1 cellular context compared by ENCODE assay signal in genomic region chr20:50911030-50911429, GRCh38.
TF ChIP-seq lines count a peak whose summit lies in the region.

No MANE protein-coding gene starts in this region.

TF ChIP-seq in GM12878, 131 proteins besides CTCF, POLR2A, EP300 and RAD21:
- TF ChIP-seq FOXM1 (IDR thresholded peaks at IDR 0.05; ENCODE audit: low read depth, low read length) (peak; percentile 29; the same call in 1 of the 2 replicates), ZBED1 (IDR thresholded peaks at IDR 0.05; ENCODE audit: borderline replicate concordance) (peak; percentile 63; the same call in 1 of the 2 replicates), BMI1 (IDR thresholded peaks at IDR 0.05; ENCODE audit: borderline replicate concordance) (no peak), IKZF1 (conservative IDR thresholded peaks at IDR 0.05) (no peak), ZNF622 (IDR thresholded peaks at IDR 0.05) (no peak), TAF1 (IDR thresholded peaks at IDR 0.05; ENCODE audit: borderline replicate concordance, low read depth, low read length) (no peak), RELB (IDR thresholded peaks at IDR 0.05; ENCODE audit: low read depth) (no peak), PML (IDR thresholded peaks at IDR 0.05; ENCODE audit: low read length) (no peak), MEF2A (IDR thresholded peaks at IDR 0.05; ENCODE audit: insufficient read depth, low read depth, low read length) (peak; percentile 78), IKZF2 (IDR thresholded peaks at IDR 0.05) (peak; percentile 32 to 34; a peak in 3 of 4 replicates), ESRRA (IDR thresholded peaks at IDR 0.05; ENCODE audit: low read length) (no peak), JUNB (IDR thresholded peaks at IDR 0.05) (peak; percentile 72), RUNX3 (IDR thresholded peaks at IDR 0.05; ENCODE audit: low read length) (peak; percentile 58; the same call in 1 of the 2 replicates), ETV6 (conservative IDR thresholded peaks at IDR 0.05 in 1 of 2, IDR thresholded peaks at IDR 0.05 in 1 of 2; ENCODE audit: borderline replicate concordance in 1 of 2, low read depth in 1 of 2) (peak in 1 of 2 experiments; percentile 49; a peak in 1 of 4 replicates), YBX1 (IDR thresholded peaks at IDR 0.05) (no peak), EED (IDR thresholded peaks at IDR 0.05; ENCODE audit: low read depth) (peak; percentile 91), SUZ12 (IDR thresholded peaks at IDR 0.05; ENCODE audit: unreplicated experiment) (no peak), NFIC (IDR thresholded peaks at IDR 0.05; ENCODE audit: low read depth, low read length) (peak; percentile 69), MTA3 (IDR thresholded peaks at IDR 0.05; ENCODE audit: borderline replicate concordance, low read length) (no peak), IRF4 (IDR thresholded peaks at IDR 0.05; ENCODE audit: low read depth, low read length) (peak; percentile 35; the same call in 1 of the 2 replicates)
- TF ChIP-seq, protein P1, sequence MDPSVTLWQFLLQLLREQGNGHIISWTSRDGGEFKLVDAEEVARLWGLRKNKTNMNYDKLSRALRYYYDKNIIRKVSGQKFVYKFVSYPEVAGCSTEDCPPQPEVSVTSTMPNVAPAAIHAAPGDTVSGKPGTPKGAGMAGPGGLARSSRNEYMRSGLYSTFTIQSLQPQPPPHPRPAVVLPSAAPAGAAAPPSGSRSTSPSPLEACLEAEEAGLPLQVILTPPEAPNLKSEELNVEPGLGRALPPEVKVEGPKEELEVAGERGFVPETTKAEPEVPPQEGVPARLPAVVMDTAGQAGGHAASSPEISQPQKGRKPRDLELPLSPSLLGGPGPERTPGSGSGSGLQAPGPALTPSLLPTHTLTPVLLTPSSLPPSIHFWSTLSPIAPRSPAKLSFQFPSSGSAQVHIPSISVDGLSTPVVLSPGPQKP (IDR thresholded peaks at IDR 0.05; ENCODE audit: low read depth, low read length): no peak
- TF ChIP-seq, protein P2, sequence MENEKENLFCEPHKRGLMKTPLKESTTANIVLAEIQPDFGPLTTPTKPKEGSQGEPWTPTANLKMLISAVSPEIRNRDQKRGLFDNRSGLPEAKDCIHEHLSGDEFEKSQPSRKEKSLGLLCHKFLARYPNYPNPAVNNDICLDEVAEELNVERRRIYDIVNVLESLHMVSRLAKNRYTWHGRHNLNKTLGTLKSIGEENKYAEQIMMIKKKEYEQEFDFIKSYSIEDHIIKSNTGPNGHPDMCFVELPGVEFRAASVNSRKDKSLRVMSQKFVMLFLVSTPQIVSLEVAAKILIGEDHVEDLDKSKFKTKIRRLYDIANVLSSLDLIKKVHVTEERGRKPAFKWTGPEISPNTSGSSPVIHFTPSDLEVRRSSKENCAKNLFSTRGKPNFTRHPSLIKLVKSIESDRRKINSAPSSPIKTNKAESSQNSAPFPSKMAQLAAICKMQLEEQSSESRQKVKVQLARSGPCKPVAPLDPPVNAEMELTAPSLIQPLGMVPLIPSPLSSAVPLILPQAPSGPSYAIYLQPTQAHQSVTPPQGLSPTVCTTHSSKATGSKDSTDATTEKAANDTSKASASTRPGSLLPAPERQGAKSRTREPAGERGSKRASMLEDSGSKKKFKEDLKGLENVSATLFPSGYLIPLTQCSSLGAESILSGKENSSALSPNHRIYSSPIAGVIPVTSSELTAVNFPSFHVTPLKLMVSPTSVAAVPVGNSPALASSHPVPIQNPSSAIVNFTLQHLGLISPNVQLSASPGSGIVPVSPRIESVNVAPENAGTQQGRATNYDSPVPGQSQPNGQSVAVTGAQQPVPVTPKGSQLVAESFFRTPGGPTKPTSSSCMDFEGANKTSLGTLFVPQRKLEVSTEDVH (IDR thresholded peaks at IDR 0.05; ENCODE audit: low read depth, partially characterized antibody): no peak
